16 cellular contexts compared by ENCODE assay signal in genomic region chr1:13714851-13715250, GRCh38. TPM values are rescaled to one million over a fixed set of nuclear protein-coding genes. Genes with fewer than 3 reads are reported as not detected.
DNase-seq lines count a peak whose midpoint lies in the region; ATAC-seq and TF ChIP-seq lines count a peak whose summit lies in the region.
"Had no signal": no experiment of that assay in that cellular context is flagged by ENCODE, and none has a peak within 500 bp of the region (broad histone marks: within the 10 kb centered on the region; RNA-seq: fewer than 3 reads in every experiment).

No MANE protein-coding gene starts in this region.

- H3K79me2 ChIP-seq in mammary epithelial cell (ENCODE audit: insufficient read depth, low read length) (no peaks in the 10 kb centered on the region), SU-DHL-6 (ENCODE audit: insufficient read depth, low read length) (peaks cover 43% of the 10 kb centered on the region)

- intact Hi-C loops in MCF 10A (cut with micrococcal nuclease): no loop called here
- intact Hi-C loops in mammary epithelial cell (cut with micrococcal nuclease): no loop called here
- intact Hi-C loops in transverse colon (cut with DNase I; ENCODE audit: low total_unique reads): no loop called here

- TF ChIP-seq EP300 in transverse colon (IDR thresholded peaks at IDR 0.05; ENCODE audit: low read depth): no peak

- H2AFZ ChIP-seq in mammary epithelial cell (ENCODE audit: low read depth, low read length) (no peak overlapping the region), SU-DHL-6 (ENCODE audit: low read depth, low read length, severe bottlenecking) (no peak overlapping the region)

- in situ Hi-C loops in mammary epithelial cell (cut with MboI; ENCODE audit: low sequenced_read_pairs in 2 of 2): no loop called here
- in situ Hi-C loops in transverse colon (cut with MboI; ENCODE audit: low pct_ligation_motif_present in 1 of 4, low pct_unique_long_range_greater_than_20kb in 1 of 4, low sequenced_read_pairs in 3 of 4): no loop called here

- peaks cover 12% of the 10 kb centered on the region for H3K36me3 Mint-ChIP-seq in MCF 10A (ENCODE audit: insufficient read depth, unreplicated experiment)

- dilution Hi-C loops in mammary epithelial cell (cut with HindIII; ENCODE audit: low sequenced_read_pairs): no loop called here

- no peaks in the 10 kb centered on the region for H3K9me3 Mint-ChIP-seq in MCF 10A (ENCODE audit: unreplicated experiment)
- H3K9me3 Mint-ChIP-seq: central memory CD8-positive, alpha-beta T cell had no signal

- no peak overlapping the region for H3K27ac Mint-ChIP-seq in MCF 10A (ENCODE audit: low read depth, unreplicated experiment)

- TF ChIP-seq CTCF in MCF 10A (IDR thresholded peaks at IDR 0.05; ENCODE audit: unreplicated experiment) (peak; percentile 24), mammary epithelial cell (conservative IDR thresholded peaks at IDR 0.05 in 1 of 2, IDR thresholded peaks at IDR 0.05 in 1 of 2; ENCODE audit: extremely low read depth in 1 of 2, insufficient read depth in 1 of 2, low read depth in 1 of 2, low read length in 2 of 2) (peak in 1 of 2 donors; percentile 17), SU-DHL-6 (IDR thresholded peaks at IDR 0.05; ENCODE audit: insufficient read depth, low read length, poor library complexity, severe bottlenecking) (no peak), foreskin fibroblast (IDR thresholded peaks at IDR 0.05; ENCODE audit: low read depth, low read length) (peak; percentile 14), transverse colon (IDR thresholded peaks at IDR 0.05) (peak in 3 of 5 experiments; percentile 12 to 27 (median 24))

- no peaks in the 10 kb centered on the region for H3K9me2 ChIP-seq in SU-DHL-6 (replicated peaks; ENCODE audit: insufficient read depth, low read length)

- TF ChIP-seq POLR2A in transverse colon (IDR thresholded peaks at IDR 0.05): no peak

- H4K20me1 ChIP-seq in mammary epithelial cell (ENCODE audit: insufficient read depth, low read length) (no peaks in the 10 kb centered on the region), SU-DHL-6 (ENCODE audit: low read depth, low read length) (0 out of 2 replicates have a peak, but pooled peaks cover 6% of the 10 kb centered on the region)

- CTCF ChIA-PET in MCF 10A (lab: Yijun Ruan, JAX) (interaction anchor here (0.6 to 3.3 kb wide), 4 partner anchors 11 to 175 kb away, joined by 3 to 16 read pairs (median 4); no protein-coding TSS in a partner anchor), mammary epithelial cell (lab: Charles Lee; ENCODE audit: low non-redundant PET) (no interaction called here)

- H3K36me3 ChIP-seq in mammary epithelial cell (ENCODE audit: insufficient read depth, low read length) (no peaks in the 10 kb centered on the region), SU-DHL-6 (ENCODE audit: low read length) (peaks cover 20% of the 10 kb centered on the region), transverse colon (no peaks in the 10 kb centered on the region)
- H3K36me3 ChIP-seq: lower lobe of right lung, upper lobe of left lung, WERI-Rb-1 had no signal

- H3K27me3 Mint-ChIP-seq in MCF 10A (ENCODE audit: insufficient read depth, unreplicated experiment): no peaks in the 10 kb centered on the region
- H3K27me3 Mint-ChIP-seq: central memory CD8-positive, alpha-beta T cell had no signal

- no peak overlapping the region for H3K4me3 Mint-ChIP-seq in MCF 10A (ENCODE audit: unreplicated experiment)
- H3K4me3 Mint-ChIP-seq: central memory CD8-positive, alpha-beta T cell had no signal

- ATAC-seq in HG03571 (IDR thresholded peaks at IDR 0.05; ENCODE audit: unreplicated experiment): no peak
- ATAC-seq: lower lobe of right lung had no signal

- POLR2A ChIA-PET in MCF 10A (lab: Yijun Ruan, JAX): no interaction called here

- DNase-seq in MCF 10A (ENCODE audit: unreplicated experiment) (no peak), mammary epithelial cell (no peak), foreskin fibroblast (peak in 1 of 2 donors; percentile 34), transverse colon (no peak), T1000 (lab: John Stamatoyannopoulos, UW) (no peak)
- no peak for DNase-seq in stimulated activated CD4-positive, alpha-beta T cell treated with anti-CD3 and anti-CD28 coated beads, Interleukin-1b, Interleukin-23, amount 100 ng/mL, for 48 hours
- DNase-seq: ACHN; activated naive CD4-positive, alpha-beta T cell treated with Interleukin-2 at 50 U/mL for 16 hours; lower lobe of right lung; NCI-H2029 treated with DMSO at 0.1 percent for 48 hours; NCI-H774; upper lobe of left lung; WERI-Rb-1 had no signal

- H3F3A ChIP-seq in SU-DHL-6 (ENCODE audit: insufficient read depth): peaks cover 39% of the 10 kb centered on the region

- H3K27ac ChIP-seq in mammary epithelial cell (ENCODE audit: insufficient read depth, low read depth, low read length) (no peak overlapping the region), SU-DHL-6 (ENCODE audit: low read depth, low read length) (peak overlapping the region; percentile 89; the same call in 1 of the 2 replicates), transverse colon (no peak overlapping the region)
- H3K27ac ChIP-seq: lower lobe of right lung, upper lobe of left lung, WERI-Rb-1 had no signal

- 95% methylated on average over 3 of the region's 3 CpGs for WGBS in mammary epithelial cell (ENCODE audit: low coverage, missing lambda C conversion rate)
- WGBS in transverse colon (ENCODE audit: low coverage in 1 of 2), 2 donors: 90 to 91% methylated on average over 3 of the region's 3 CpGs

- H3K4me1 Mint-ChIP-seq in MCF 10A (ENCODE audit: insufficient read depth, unreplicated experiment): peaks cover 9% of the 10 kb centered on the region

- no peak overlapping the region for H3K4me3 ChIP-seq in mammary epithelial cell (replicated peaks in 1 of 3; ENCODE audit: insufficient read depth in 1 of 3, low read depth in 2 of 3, low read length in 3 of 3)
- no peak overlapping the region for H3K4me3 ChIP-seq in SU-DHL-6 (ENCODE audit: insufficient read depth, low read length, poor library complexity, severe bottlenecking)
- H3K4me3 ChIP-seq in foreskin fibroblast (ENCODE audit: low read depth in 1 of 2, low read length in 2 of 2): no peak overlapping the region
- H3K4me3 ChIP-seq in transverse colon: no peak overlapping the region
- H3K4me3 ChIP-seq: lower lobe of right lung, upper lobe of left lung had no signal

- BruUV-seq in MCF 10A (replicated peaks; lab: Mats Ljungman, UMichigan) (no TSS peak), mammary epithelial cell (replicated peaks; lab: Mats Ljungman, UMichigan) (no TSS peak)

- H3K27me3 ChIP-seq in mammary epithelial cell (ENCODE audit: insufficient read depth, low read length): no peaks in the 10 kb centered on the region
- no peaks in the 10 kb centered on the region for H3K27me3 ChIP-seq in SU-DHL-6 (ENCODE audit: low read length)
- H3K27me3 ChIP-seq in transverse colon: no peaks in the 10 kb centered on the region
- H3K27me3 ChIP-seq: upper lobe of left lung had no signal

- H3K9me3 ChIP-seq in mammary epithelial cell (replicated peaks; ENCODE audit: insufficient read depth, low read length) (no peaks in the 10 kb centered on the region), SU-DHL-6 (ENCODE audit: insufficient read depth, low read length) (no peaks in the 10 kb centered on the region), transverse colon (no peaks in the 10 kb centered on the region)
- H3K9me3 ChIP-seq: lower lobe of right lung, upper lobe of left lung had no signal

- no peaks in the 10 kb centered on the region for H3K4me1 ChIP-seq in mammary epithelial cell (ENCODE audit: insufficient read depth, low read length)
- H3K4me1 ChIP-seq in transverse colon: peaks cover 0 to 3% (median 1%) of the 10 kb centered on the region in 4 donors
- H3K4me1 ChIP-seq: lower lobe of right lung, upper lobe of left lung had no signal

- H3K9ac ChIP-seq in mammary epithelial cell (ENCODE audit: insufficient read depth, low read length) (no peak overlapping the region), SU-DHL-6 (ENCODE audit: low read length) (no peak overlapping the region)

- no peak overlapping the region for H3K4me2 ChIP-seq in mammary epithelial cell (ENCODE audit: insufficient read depth, low read depth, low read length)
- peak overlapping the region; percentile 94 for H3K4me2 ChIP-seq in SU-DHL-6 (ENCODE audit: low read depth, low read length, poor library complexity, severe bottlenecking)

RNA-seq across cellular contexts. Expression of gene PRDM2, which starts 14.9 kb away (rescaled TPM):
- total RNA-seq in MCF 10A (2022): 26.6 and 31.7 TPM in 2 replicates
- 10 to 100 TPM; 11.0 to 29.7 TPM for total RNA-seq in mammary epithelial cell
- 6.8 TPM for polyA plus RNA-seq in mammary epithelial cell
- 27.1 TPM for polyA minus RNA-seq in mammary epithelial cell
- total RNA-seq in transverse colon: 10 to 100 TPM; 27.3 to 40.5 (median 35.8) TPM
